ENCODE assay signal across 9 cellular contexts in the genomic region with DNA sequence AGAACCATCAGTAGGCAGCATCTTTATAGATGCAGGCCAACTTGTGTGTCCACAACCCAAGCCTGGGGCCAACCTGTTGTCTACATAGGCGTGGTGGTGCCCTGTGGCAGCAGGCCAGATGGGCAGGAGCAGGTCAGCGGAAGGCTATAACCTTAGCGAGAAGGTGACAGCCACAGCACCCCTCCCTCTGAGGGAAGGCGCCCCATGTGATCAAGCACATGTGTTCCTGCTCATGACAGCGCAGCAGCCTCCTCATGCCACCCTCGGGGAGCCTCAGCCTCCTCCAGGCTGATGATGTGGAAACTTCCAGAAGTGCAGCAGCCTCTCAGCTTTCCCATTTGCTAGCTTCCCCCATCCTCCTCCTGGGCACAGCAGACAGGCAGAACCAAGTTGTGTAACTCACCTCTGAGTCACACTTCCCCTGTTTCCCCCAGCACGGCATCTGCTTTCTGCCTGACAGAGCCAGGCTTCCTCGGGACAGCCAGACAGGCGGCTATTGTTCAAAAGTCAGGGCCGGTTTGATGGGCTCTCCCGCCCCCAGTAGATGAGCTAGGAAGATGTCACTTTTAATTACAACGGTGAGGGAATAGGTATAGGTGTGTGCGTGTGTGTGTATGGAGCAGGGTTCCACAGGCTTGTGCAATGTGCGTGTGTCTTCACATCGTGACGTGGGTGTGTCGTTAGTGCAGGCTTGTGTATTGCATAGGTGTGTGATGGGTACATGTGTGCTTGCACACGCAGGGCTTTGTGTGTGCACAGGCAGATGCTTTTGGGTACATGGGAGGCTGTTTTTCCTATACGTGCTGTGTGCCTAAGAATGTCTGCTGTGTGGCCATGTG.
DNase-seq lines count a peak whose midpoint lies in the region; ATAC-seq and TF ChIP-seq lines count a peak whose summit lies in the region.
"Had no signal": no experiment of that assay in that cellular context is flagged by ENCODE, and none has a peak within 500 bp of the region (broad histone marks: within the 10 kb centered on the region; RNA-seq: fewer than 3 reads in every experiment).

No MANE protein-coding gene starts in this region.

- H3K4me1 Mint-ChIP-seq in central memory CD8-positive, alpha-beta T cell, result no peaks in the 10 kb centered on the region
- H3K4me1 Mint-ChIP-seq in nephron progenitor cell, result peaks cover 86% of the 10 kb centered on the region
- H3K4me1 Mint-ChIP-seq: memory B cell had no signal

- H3K36me3 Mint-ChIP-seq in central memory CD8-positive, alpha-beta T cell (ENCODE audit: insufficient read depth), result no peaks in the 10 kb centered on the region
- H3K36me3 Mint-ChIP-seq in nephron progenitor cell (ENCODE audit: low read depth), result no peaks in the 10 kb centered on the region
- H3K36me3 Mint-ChIP-seq: memory B cell had no signal

- peaks cover 59% of the 10 kb centered on the region for H3K27me3 Mint-ChIP-seq in central memory CD8-positive, alpha-beta T cell
- peaks cover 4% of the 10 kb centered on the region for H3K27me3 Mint-ChIP-seq in nephron progenitor cell (ENCODE audit: low read depth, poor library complexity)

- DNase-seq in EH (ENCODE audit: low read depth) (peak; percentile 98), NOMO-1 treated with dmso at 0.1 percent for 144 hours (lab: John Stamatoyannopoulos, UW; ENCODE audit: unreplicated experiment) (peak; percentile 95), left colon (peak in 1 of 2 donors; percentile 75), nephron progenitor cell (no peak)
- DNase-seq in central memory CD8-positive, alpha-beta T cell (ENCODE audit: low spot score in 2 of 2), result no peak
- peak; percentile 6 for DNase-seq in stimulated activated CD4-positive, alpha-beta T cell treated with anti-CD3 and anti-CD28 coated beads, Interleukin-4, amount 100 ng/mL, for 1 hour
- no peak for DNase-seq in activated CD8-positive, alpha-beta memory T cell treated with anti-CD3 and anti-CD28 coated beads for 24 hours

- ATAC-seq in central memory CD8-positive, alpha-beta T cell (replicated peaks; ENCODE audit: extremely low read depth, poor library complexity, severe bottlenecking), result peak; percentile 28
- ATAC-seq in left colon, result peak; percentile 37
- no peak for ATAC-seq in HG03108 (IDR thresholded peaks at IDR 0.05; ENCODE audit: unreplicated experiment)

- no peak for TF ChIP-seq CTCF in nephron progenitor cell (IDR thresholded peaks at IDR 0.05)

- H3K4me3 Mint-ChIP-seq in central memory CD8-positive, alpha-beta T cell, result no peak overlapping the region
- H3K4me3 Mint-ChIP-seq in nephron progenitor cell, result no peak overlapping the region
- H3K4me3 Mint-ChIP-seq: memory B cell had no signal

- intact Hi-C loops in left colon (cut with DNase I, micrococcal nuclease), result no loop called here

- no peaks in the 10 kb centered on the region for H3K9me3 Mint-ChIP-seq in central memory CD8-positive, alpha-beta T cell
- no peaks in the 10 kb centered on the region for H3K9me3 Mint-ChIP-seq in nephron progenitor cell
- H3K9me3 Mint-ChIP-seq: memory B cell had no signal

- H3K27ac Mint-ChIP-seq in central memory CD8-positive, alpha-beta T cell (ENCODE audit: low read depth), result no peak overlapping the region
- H3K27ac Mint-ChIP-seq in nephron progenitor cell, result no peak overlapping the region
- H3K27ac Mint-ChIP-seq: memory B cell had no signal

Comparison
In these comparisons a context has a peak if more than half of its experiments do, and no peak if none do; other contexts are left out.
1. DNase-seq: peak in EH (single experiment), NOMO-1 treated with dmso at 0.1 percent for 144 hours (single experiment) and stimulated activated CD4-positive, alpha-beta T cell treated with anti-CD3 and anti-CD28 coated beads, Interleukin-4, amount 100 ng/mL, for 1 hour (single experiment); none in central memory CD8-positive, alpha-beta T cell (0 of 2), activated CD8-positive, alpha-beta memory T cell treated with anti-CD3 and anti-CD28 coated beads for 24 hours (single experiment) and nephron progenitor cell (single experiment).